23 cellular contexts compared by ENCODE assay signal in the genomic region with DNA sequence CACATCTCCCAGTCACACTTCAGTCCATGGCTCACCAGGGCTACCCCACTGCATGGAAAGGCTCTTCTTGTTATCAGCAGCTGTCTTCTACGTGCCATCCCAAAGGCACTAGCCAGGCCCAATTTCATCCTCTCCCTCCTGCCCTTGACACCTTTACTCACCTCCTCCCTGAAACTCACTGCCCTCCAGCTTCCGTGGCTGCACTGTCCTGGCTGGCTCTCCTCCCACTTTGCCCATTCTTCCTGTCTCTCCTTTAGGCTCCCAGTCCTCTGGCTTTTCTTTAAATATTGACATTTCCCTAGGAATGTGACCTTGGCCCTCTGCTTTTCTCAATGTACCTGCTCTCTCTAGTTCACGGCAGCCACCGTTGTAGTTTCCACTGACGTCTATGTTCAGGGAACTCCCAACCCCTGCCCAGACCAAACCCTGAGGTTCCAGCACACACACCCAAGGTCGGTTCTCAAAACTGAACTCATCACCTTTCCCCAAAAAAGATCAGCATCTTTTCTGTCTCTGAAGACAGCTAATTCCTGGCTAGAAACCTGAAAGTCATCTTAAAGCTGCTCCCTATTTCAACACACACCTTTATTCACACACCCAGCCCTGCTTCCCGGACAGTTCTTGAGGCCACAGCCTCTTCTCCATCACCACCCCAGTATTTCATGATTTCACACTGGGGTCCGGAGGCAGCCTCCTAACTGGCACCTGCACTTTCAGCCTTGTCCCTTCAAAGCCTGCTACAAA. TPM values are rescaled to one million over a fixed set of nuclear protein-coding genes. Genes with fewer than 3 reads are reported as not detected.
DNase-seq lines count a peak whose midpoint lies in the region; ATAC-seq and TF ChIP-seq lines count a peak whose summit lies in the region.
"Had no signal": no experiment of that assay in that cellular context is flagged by ENCODE, and none has a peak within 500 bp of the region (broad histone marks: within the 10 kb centered on the region; RNA-seq: fewer than 3 reads in every experiment).

No MANE protein-coding gene starts in this region.

- H3K36me3 ChIP-seq in hepatocyte (replicated peaks; ENCODE audit: insufficient read depth, low read depth) (no peaks in the 10 kb centered on the region), osteoblast (ENCODE audit: insufficient read depth, low read length) (peaks cover 33% of the 10 kb centered on the region)

- TF ChIP-seq CTCF in H9 (conservative IDR thresholded peaks at IDR 0.05) (no peak), hepatocyte (IDR thresholded peaks at IDR 0.05; ENCODE audit: poor library complexity) (no peak), osteoblast (IDR thresholded peaks at IDR 0.05; ENCODE audit: extremely low read depth, low read depth, low read length) (no peak)

- H3K27ac ChIP-seq in H9 (ENCODE audit: insufficient read length, low read depth, low read length) = no peak overlapping the region
- peak overlapping the region; percentile 81 for H3K27ac ChIP-seq in hepatocyte
- peak overlapping the region; percentile 8 for H3K27ac ChIP-seq in osteoblast (ENCODE audit: low read depth, low read length)
- H3K27ac ChIP-seq: BLaER1 treated with 17β-estradiol and CSF1 and Interleukin-3, amounts not matched to agents 10 nM and 100 nM; parathyroid adenoma; thoracic aorta had no signal

- H3K27me3 Mint-ChIP-seq in activated CD4-positive, alpha-beta T cell treated with anti-CD3 and anti-CD28 coated beads for 36 hours = no peaks in the 10 kb centered on the region
- no peaks in the 10 kb centered on the region for H3K27me3 Mint-ChIP-seq in H9 (ENCODE audit: low read depth)

- H3K9me3 Mint-ChIP-seq in activated CD4-positive, alpha-beta T cell treated with anti-CD3 and anti-CD28 coated beads for 36 hours (ENCODE audit: low read depth) = no peaks in the 10 kb centered on the region
- H3K9me3 Mint-ChIP-seq in H9 = no peaks in the 10 kb centered on the region
- H3K9me3 Mint-ChIP-seq: activated T-cell treated with anti-CD3 and anti-CD28 coated beads, Interleukin-2, amount 50 U/mL, for 4 hours had no signal

- peaks cover 3% of the 10 kb centered on the region for H3K4me1 Mint-ChIP-seq in activated CD4-positive, alpha-beta T cell treated with anti-CD3 and anti-CD28 coated beads for 36 hours
- H3K4me1 Mint-ChIP-seq in H9 = peaks cover 11 to 15% of the 10 kb centered on the region in 2 experiments

- H3T11ph ChIP-seq in H9 (ENCODE audit: low read length) = no peak overlapping the region

- H3K36me3 Mint-ChIP-seq in activated CD4-positive, alpha-beta T cell treated with anti-CD3 and anti-CD28 coated beads for 36 hours (ENCODE audit: low read depth) = peaks cover 13% of the 10 kb centered on the region
- H3K36me3 Mint-ChIP-seq in H9 (ENCODE audit: insufficient read depth in 1 of 3, low read depth in 3 of 3) = peaks cover 5 to 23% (median 14%) of the 10 kb centered on the region in 3 experiments; a peak in 6 of 7 replicates

- H3K27me3 ChIP-seq in H9 (ENCODE audit: insufficient read depth, low read length) (no peaks in the 10 kb centered on the region), hepatocyte (no peaks in the 10 kb centered on the region), osteoblast (ENCODE audit: insufficient read depth, low read length) (no peaks in the 10 kb centered on the region)
- H3K27me3 ChIP-seq: BLaER1 treated with 17β-estradiol and CSF1 and Interleukin-3, amounts not matched to agents 10 nM and 100 nM had no signal

- no peak overlapping the region for H3K4ac ChIP-seq in H9 (ENCODE audit: low read depth, low read length)

- no peak overlapping the region for H3K9ac ChIP-seq in H9 (ENCODE audit: extremely low read depth, insufficient read length, low read length)
- H3K9ac ChIP-seq: BLaER1 treated with 17β-estradiol and CSF1 and Interleukin-3, amounts not matched to agents 10 nM and 100 nM; parathyroid adenoma had no signal

- no peaks in the 10 kb centered on the region for H3K9me2 ChIP-seq in hepatocyte (replicated peaks; ENCODE audit: insufficient read depth)

- H3K9me3 ChIP-seq in H9 (ENCODE audit: control insufficient read depth, low read depth, low read length) (no peaks in the 10 kb centered on the region), hepatocyte (ENCODE audit: low read depth) (no peaks in the 10 kb centered on the region), osteoblast (ENCODE audit: low read depth, low read length) (no peaks in the 10 kb centered on the region)
- H3K9me3 ChIP-seq: BLaER1 treated with 17β-estradiol and CSF1 and Interleukin-3, amounts not matched to agents 10 nM and 100 nM; thoracic aorta had no signal

- no peak overlapping the region for H4K8ac ChIP-seq in H9 (replicated peaks; ENCODE audit: insufficient read length, low read depth, low read length)

- WGBS in H9 (ENCODE audit: extremely low coverage, insufficient read length, low lambda C conversion rate) = no CpG with 5 or more reads among the region's 8 CpGs
- WGBS in hepatocyte (ENCODE audit: low lambda C conversion rate, missing lambda C conversion rate) = 59% methylated on average over 8 of the region's 8 CpGs

- H3K14ac ChIP-seq in H9 (ENCODE audit: insufficient read depth, low read length) = no peak overlapping the region

- H3K79me2 ChIP-seq in H9 (ENCODE audit: insufficient read depth, low read length) (0 out of 2 replicates have a peak, but pooled peaks cover 1% of the 10 kb centered on the region), hepatocyte (peaks cover 55% of the 10 kb centered on the region), osteoblast (ENCODE audit: insufficient read depth, low read length) (peaks cover 86% of the 10 kb centered on the region)

- no peaks in the 10 kb centered on the region for H3K23me2 ChIP-seq in H9 (ENCODE audit: insufficient read length, low read depth, low read length, poor library complexity, severe bottlenecking)

- no peak overlapping the region for H2BK5ac ChIP-seq in H9 (ENCODE audit: insufficient read length, low read length)

- H3K4me3 ChIP-seq in hepatocyte (no peak overlapping the region), osteoblast (ENCODE audit: insufficient read depth, low read length) (no peak overlapping the region)
- H3K4me3 ChIP-seq: BLaER1 treated with 17β-estradiol and CSF1 and Interleukin-3, amounts not matched to agents 10 nM and 100 nM; thoracic aorta had no signal

- no peak for DNase-seq in activated CD4-positive, alpha-beta T cell treated with anti-CD3 and anti-CD28 coated beads for 36 hours
- no peak for DNase-seq in activated CD4-positive, alpha-beta T cell treated with anti-CD3 and anti-CD28 coated beads, Interleukin-2, amount 50 U/mL, for 1 hour
- DNase-seq in H9 = no peak
- DNase-seq in hepatocyte (ENCODE audit: low spot score) = peak; percentile 56
- DNase-seq in osteoblast (ENCODE audit: insufficient read length, low spot score, missing footprints) = no peak
- no peak for DNase-seq in anterior cingulate cortex (lab: John Stamatoyannopoulos, UW)
- no peak for DNase-seq in RPMI8226
- DNase-seq: 8988T; activated CD4-positive, CD25-positive, alpha-beta regulatory T cell treated with anti-CD3 and anti-CD28 coated beads, Interleukin-2, amount 50 U/mL, for 72 hours; activated T-cell treated with anti-CD3 and anti-CD28 coated beads, Interleukin-2, amount 50 U/mL, for 4 hours; central memory CD4-positive, alpha-beta T cell; DMS79 treated with DMSO at 0.1 percent for 48 hours; H7; Karpas-422; kidney glomerular epithelial cell; NCI-H1092; NCI-H69; OCI-M1; stimulated activated CD4-positive, alpha-beta T cell treated with anti-CD3 and anti-CD28 coated beads, Interleukin-4, amount 100 ng/mL, for 1 hour had no signal

- H3K23ac ChIP-seq in H9 (ENCODE audit: insufficient read length, low read depth, low read length) = no peak overlapping the region

- H3K4me2 ChIP-seq in H9 (ENCODE audit: insufficient read depth, insufficient read length, low read length) (no peak overlapping the region), hepatocyte (peak overlapping the region; percentile 40), osteoblast (ENCODE audit: insufficient read depth, low read length) (no peak overlapping the region)

- ATAC-seq in activated CD4-positive, alpha-beta T cell treated with anti-CD3 and anti-CD28 coated beads for 36 hours = no peak
- ATAC-seq in GM18519 (IDR thresholded peaks at IDR 0.05; ENCODE audit: low FRiP score, unreplicated experiment) = no peak
- ATAC-seq: activated T-cell treated with anti-CD3 and anti-CD28 coated beads, Interleukin-2, amount 50 U/mL, for 4 hours had no signal

- no peak overlapping the region for H4K5ac ChIP-seq in H9 (ENCODE audit: insufficient read length, low read depth, low read length)

- H2AFZ ChIP-seq in H9 (ENCODE audit: low read length) = no peak overlapping the region
- no peak overlapping the region for H2AFZ ChIP-seq in hepatocyte
- H2AFZ ChIP-seq in osteoblast (ENCODE audit: low read length) = no peak overlapping the region
- H2AFZ ChIP-seq: parathyroid adenoma had no signal

- H2BK20ac ChIP-seq in H9 (ENCODE audit: low read depth, low read length, poor library complexity, severe bottlenecking) = no peak overlapping the region

- no peak overlapping the region for H3K18ac ChIP-seq in H9 (ENCODE audit: insufficient read length, low read depth, low read length)

- H2BK12ac ChIP-seq in H9 (ENCODE audit: insufficient read length, low read depth, low read length) = no peak overlapping the region

- H3K4me3 Mint-ChIP-seq in activated CD4-positive, alpha-beta T cell treated with anti-CD3 and anti-CD28 coated beads for 36 hours = no peak overlapping the region
- no peak overlapping the region for H3K4me3 Mint-ChIP-seq in H9
- H3K4me3 Mint-ChIP-seq: activated T-cell treated with anti-CD3 and anti-CD28 coated beads, Interleukin-2, amount 50 U/mL, for 4 hours had no signal

- peaks cover 12% of the 10 kb centered on the region for H3K79me1 ChIP-seq in H9 (ENCODE audit: insufficient read depth, low read depth, low read length, poor library complexity, severe bottlenecking)

- no peaks in the 10 kb centered on the region for H4K20me1 ChIP-seq in H9 (ENCODE audit: control insufficient read depth, insufficient read depth, insufficient read length)
- peaks cover 3% of the 10 kb centered on the region for H4K20me1 ChIP-seq in hepatocyte (ENCODE audit: insufficient read depth, poor library complexity, severe bottlenecking)
- peaks cover 26% of the 10 kb centered on the region for H4K20me1 ChIP-seq in osteoblast (ENCODE audit: insufficient read depth, low read length)

- no peak overlapping the region for H4K91ac ChIP-seq in H9 (ENCODE audit: insufficient read length, low read depth, low read length)

- H2AK5ac ChIP-seq in H9 (ENCODE audit: insufficient read length, low read length) = no peak overlapping the region

- POLR2A ChIA-PET in activated CD4-positive, alpha-beta T cell treated with anti-CD3 and anti-CD28 coated beads for 36 hours (lab: Charles Lee) = no interaction called here

- H3K27ac Mint-ChIP-seq in activated CD4-positive, alpha-beta T cell treated with anti-CD3 and anti-CD28 coated beads for 36 hours = peak overlapping the region; percentile 1
- peak overlapping the region; percentile 15 to 62 (median 38) for H3K27ac Mint-ChIP-seq in H9

- H3K4me1 ChIP-seq in H9 (ENCODE audit: insufficient read depth, low read length) (no peaks in the 10 kb centered on the region), hepatocyte (ENCODE audit: insufficient read depth) (peaks cover 11% of the 10 kb centered on the region), osteoblast (ENCODE audit: insufficient read depth, low read length) (peaks cover 8% of the 10 kb centered on the region)

- intact Hi-C loops in activated CD4-positive, alpha-beta T cell treated with anti-CD3 and anti-CD28 coated beads for 36 hours (cut with DNase I, micrococcal nuclease) = no loop called here

- CTCF ChIA-PET in activated CD4-positive, alpha-beta T cell treated with anti-CD3 and anti-CD28 coated beads for 36 hours (lab: Charles Lee) = interaction anchor here (0.6 to 0.8 kb wide), 3 partner anchors 10 to 742 kb away, joined by 3 read pairs; no protein-coding TSS in a partner anchor

- no peak overlapping the region for H2BK120ac ChIP-seq in H9 (ENCODE audit: low read depth, low read length, poor library complexity, severe bottlenecking)

- no peak overlapping the region for H3K56ac ChIP-seq in H9 (ENCODE audit: insufficient read length, low read depth, low read length)

- no peak overlapping the region for H2BK15ac ChIP-seq in H9 (ENCODE audit: low read depth, low read length)

RNA-seq across cellular contexts. Expression of a gene that starts 36.7 kb away (rescaled TPM):
- 10 to 100 TPM; 33.6 to 37.5 TPM for total RNA-seq in activated CD4-positive, alpha-beta T cell treated with anti-CD3 and anti-CD28 coated beads for 36 hours
- total RNA-seq in H9 (2021) = 54.1 and 55.7 TPM in 2 replicates
- 66.6 and 68.3 TPM in 2 replicates for total RNA-seq in hepatocyte
- polyA plus RNA-seq in hepatocyte = 40.4 and 45.6 TPM in 2 replicates
- 74.6 and 83.4 TPM in 2 replicates for total RNA-seq in osteoblast

RNA-seq across cellular contexts. Expression of a gene that starts 48.8 kb away (rescaled TPM):
- 10 to 100 TPM; 37.5 to 39.7 TPM for total RNA-seq in activated CD4-positive, alpha-beta T cell treated with anti-CD3 and anti-CD28 coated beads for 36 hours
- total RNA-seq in H9 (2021) (46.1 and 47.8 TPM in 2 replicates), hepatocyte (46.5 and 49.5 TPM in 2 replicates), osteoblast (26.2 and 29.3 TPM in 2 replicates)
- 24.7 and 29.0 TPM in 2 replicates for polyA plus RNA-seq in hepatocyte
